28 cellular contexts compared by ENCODE assay signal in the genomic region with DNA sequence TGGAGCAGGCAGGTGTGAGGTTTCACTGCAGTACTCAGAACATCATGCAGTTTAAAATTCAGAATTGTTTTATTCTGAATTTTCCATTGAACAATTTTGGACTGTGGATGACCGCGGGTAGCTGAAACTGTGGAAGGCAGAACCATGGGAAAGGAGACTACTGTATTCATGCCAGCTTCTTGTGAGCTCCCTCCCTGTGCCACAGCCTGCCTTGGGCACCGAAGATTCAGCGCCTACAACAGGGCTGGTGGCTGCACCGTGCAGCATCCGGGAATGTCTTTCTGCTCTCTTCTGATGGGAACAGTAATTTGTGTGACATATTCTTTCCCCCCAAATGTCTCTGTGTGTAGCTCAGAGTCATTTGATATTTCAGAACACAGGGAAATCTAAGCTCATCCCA.
"Had no signal": no experiment of that assay in that cellular context is flagged by ENCODE, and none has a peak within 500 bp of the region (broad histone marks: within the 10 kb centered on the region; RNA-seq: fewer than 3 reads in every experiment).

No MANE protein-coding gene starts in this region.

- H3K4me3 ChIP-seq: colonic mucosa, esophagus squamous epithelium, gastroesophageal sphincter had no signal

- ATAC-seq: activated T-helper 17 cell treated with anti-CD3 and anti-CD28 coated beads, Interleukin-2, amount 50 U/mL, for 72 hours; gastroesophageal sphincter; T-helper 17 cell; WTC11 had no signal

- H3K27me3 ChIP-seq: colonic mucosa had no signal

- H3K4me1 ChIP-seq: colonic mucosa had no signal

- H3K36me3 Mint-ChIP-seq: activated naive CD8-positive, alpha-beta T cell; WTC11 had no signal

- H3K4me1 Mint-ChIP-seq: activated T-helper 17 cell treated with anti-CD3 and anti-CD28 coated beads, Interleukin-2, amount 50 U/mL, for 72 hours; central memory CD8-positive, alpha-beta T cell; WTC11 had no signal

- H3K4me3 Mint-ChIP-seq: activated CD4-positive, alpha-beta memory T cell treated with anti-CD3 and anti-CD28 coated beads, Interleukin-2, amount 10 ng/mL, durations not matched to agents 7 days and 5 days; activated CD4-positive, alpha-beta T cell treated with anti-CD3 and anti-CD28 coated beads, Interleukin-2, amount 10 ng/mL, durations not matched to agents 7 days and 5 days; activated naive CD8-positive, alpha-beta T cell; activated T-cell treated with anti-CD3 and anti-CD28 coated beads, Interleukin-2, amount 50 U/mL, for 24 hours; activated T-helper 17 cell treated with anti-CD3 and anti-CD28 coated beads, Interleukin-2, amount 50 U/mL, for 72 hours; central memory CD8-positive, alpha-beta T cell; T-helper 17 cell; T-helper 2 cell treated with Interferon-gamma antibody and Interleukin-4, amounts not matched to agents 5 μg/mL and 100 μg/mL, for 36 hours; WTC11 had no signal

- H3K9me3 Mint-ChIP-seq: activated CD4-positive, alpha-beta memory T cell treated with anti-CD3 and anti-CD28 coated beads, Interleukin-2, amount 10 ng/mL, durations not matched to agents 7 days and 5 days; activated CD4-positive, alpha-beta T cell treated with anti-CD3 and anti-CD28 coated beads, Interleukin-2, amount 10 ng/mL, durations not matched to agents 7 days and 5 days; activated T-cell treated with anti-CD3 and anti-CD28 coated beads, Interleukin-2, amount 50 U/mL, for 24 hours; activated T-helper 17 cell treated with anti-CD3 and anti-CD28 coated beads, Interleukin-2, amount 50 U/mL, for 72 hours; central memory CD8-positive, alpha-beta T cell; T-helper 2 cell treated with Interferon-gamma antibody and Interleukin-4, amounts not matched to agents 5 μg/mL and 100 μg/mL, for 36 hours; WTC11 had no signal

- H3K9me3 ChIP-seq: colonic mucosa, esophagus squamous epithelium had no signal

- H3K27ac ChIP-seq: brain microvascular endothelial cell, colonic mucosa, epithelial cell of prostate, esophagus squamous epithelium, gastroesophageal sphincter, VCaP had no signal

- DNase-seq: activated CD4-positive, alpha-beta memory T cell treated with anti-CD3 and anti-CD28 coated beads, Interleukin-2, amount 10 ng/mL, durations not matched to agents 7 days and 5 days; activated CD4-positive, alpha-beta T cell treated with anti-CD3 and anti-CD28 coated beads for 1 hour; activated CD4-positive, alpha-beta T cell treated with anti-CD3 and anti-CD28 coated beads for 4 hours; activated CD4-positive, alpha-beta T cell treated with anti-CD3 and anti-CD28 coated beads, Interleukin-2, amount 10 ng/mL, durations not matched to agents 7 days and 5 days; activated CD4-positive, alpha-beta T cell treated with anti-CD3 and anti-CD28 coated beads, Interleukin-2, amount 50 U/mL, for 4 hours; activated CD8-positive, alpha-beta memory T cell treated with anti-CD3 and anti-CD28 coated beads, Interleukin-2, amount 50 U/mL, for 48 hours; activated effector memory CD4-positive, alpha-beta T cell treated with Interleukin-2 at 50 U/mL for 16 hours; activated gamma-delta T cell treated with Interleukin-2 at 50 U/mL for 16 hours; activated naive CD4-positive, alpha-beta T cell treated with anti-CD3 and anti-CD28 coated beads, Interleukin-2, amount 50 U/mL, for 16 hours; activated naive CD4-positive, alpha-beta T cell treated with Interleukin-2 at 50 U/mL for 16 hours; activated T-cell treated with anti-CD3 and anti-CD28 coated beads for 4 hours; activated T-cell treated with anti-CD3 and anti-CD28 coated beads, Interleukin-2, amount 50 U/mL, for 24 hours; amniotic stem cell; brain microvascular endothelial cell; colonic mucosa; effector CD8-positive, alpha-beta T cell; esophagus squamous epithelium; foreskin melanocyte; T-helper 1 cell; T-helper 17 cell had no signal

- H3K36me3 ChIP-seq: brain microvascular endothelial cell, colonic mucosa, esophagus squamous epithelium, gastroesophageal sphincter had no signal

- H3K27ac Mint-ChIP-seq: activated CD4-positive, alpha-beta memory T cell treated with anti-CD3 and anti-CD28 coated beads, Interleukin-2, amount 10 ng/mL, durations not matched to agents 7 days and 5 days; activated CD4-positive, alpha-beta T cell treated with anti-CD3 and anti-CD28 coated beads, Interleukin-2, amount 10 ng/mL, durations not matched to agents 7 days and 5 days; activated naive CD8-positive, alpha-beta T cell; activated T-cell treated with anti-CD3 and anti-CD28 coated beads, Interleukin-2, amount 50 U/mL, for 24 hours; activated T-helper 17 cell treated with anti-CD3 and anti-CD28 coated beads, Interleukin-2, amount 50 U/mL, for 72 hours; T-helper 17 cell; T-helper 2 cell treated with Interferon-gamma antibody and Interleukin-4, amounts not matched to agents 5 μg/mL and 100 μg/mL, for 36 hours; WTC11 had no signal
